ENCODE assay signal across 8 cellular contexts in the genomic region with DNA sequence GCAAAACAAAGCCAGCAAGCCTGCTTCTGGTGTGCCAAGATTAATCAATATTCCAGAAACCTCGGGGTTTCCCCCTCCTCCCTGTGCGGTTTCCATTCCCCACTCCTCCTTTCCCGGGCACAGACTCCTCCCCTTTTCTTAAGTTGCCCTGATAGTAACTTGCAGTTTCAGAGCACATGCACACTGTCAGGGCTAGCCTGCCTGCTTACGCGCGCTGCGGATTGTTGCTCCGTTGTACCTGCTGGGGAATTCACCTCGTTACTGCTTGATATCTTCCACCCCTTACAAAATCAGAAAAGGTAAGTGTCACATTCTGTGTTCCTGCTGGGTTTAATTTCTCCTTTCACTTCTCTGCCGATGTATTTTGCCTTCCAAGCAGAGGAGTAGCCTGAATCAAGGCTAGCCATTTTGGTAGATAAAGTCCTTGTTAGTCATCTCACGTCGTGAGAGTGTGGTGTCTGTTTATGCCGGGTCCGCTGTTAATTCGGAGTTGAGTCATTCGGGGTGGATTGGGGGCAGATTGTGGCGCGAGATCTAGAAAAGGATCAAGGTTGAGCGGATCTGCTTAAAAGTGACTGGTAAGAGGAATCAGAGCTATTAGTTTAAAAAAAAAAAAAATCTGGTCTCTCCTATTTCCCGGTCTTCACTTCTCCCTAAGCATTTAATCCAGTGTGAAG. TPM values are rescaled to one million over a fixed set of nuclear protein-coding genes. Genes with fewer than 3 reads are reported as not detected.
A peak's percentile ranks its signal among the peaks of the same experiment; 100 is the strongest.
DNase-seq lines count a peak whose midpoint lies in the region; ATAC-seq and TF ChIP-seq lines count a peak whose summit lies in the region.

A gene (plus strand): TSS at position 170 of the 677 bp plus-strand sequence. CDS start 1,818 bp downstream, outside the sequence.

- intact Hi-C loops in A673 (cut with micrococcal nuclease; ENCODE audit: unreplicated experiment), result loop anchor here (5.0 kb wide), 1 partner anchor 86 kb away; no protein-coding TSS in a partner anchor
- intact Hi-C loops in Right ventricle myocardium inferior (cut with DNase I), result loop anchor here (1.0 to 5.0 kb wide), 5 partner anchors 34 to 189 kb away; no protein-coding TSS in a partner anchor
- intact Hi-C loops in uterus (cut with DNase I; ENCODE audit: low total_unique reads), result no loop called here

- H3K9me3 Mint-ChIP-seq in activated naive CD4-positive, alpha-beta T cell treated with anti-CD3 and anti-CD28 coated beads, Interleukin-2, amount 50 U/mL, for 72 hours, result no peaks in the 10 kb centered on the region

- TF ChIP-seq POLR2A in uterus (IDR thresholded peaks at IDR 0.05), result peak in 1 of 2 donors; percentile 23

- peaks cover 5% of the 10 kb centered on the region for H3K36me3 ChIP-seq in A673 (ENCODE audit: insufficient read depth, low read length, poor library complexity, severe bottlenecking)
- H3K36me3 ChIP-seq in uterus, result no peaks in the 10 kb centered on the region

- H3K27ac Mint-ChIP-seq in activated naive CD4-positive, alpha-beta T cell treated with anti-CD3 and anti-CD28 coated beads, Interleukin-2, amount 50 U/mL, for 72 hours, result peak within 1 kb of the TSS; percentile 50 to 78

- H3K4me3 ChIP-seq in A673 (ENCODE audit: low read depth, low read length, poor library complexity, severe bottlenecking) (peak within 1 kb of the TSS; percentile 71), uterus (peak within 1 kb of the TSS; percentile 36 to 44)

- H3K4me1 ChIP-seq in A673 (ENCODE audit: insufficient read depth, low read length, poor library complexity, severe bottlenecking) (peaks cover 23% of the 10 kb centered on the region), uterus (no peaks in the 10 kb centered on the region)

- H3K27ac ChIP-seq in A673 (ENCODE audit: low read depth, low read length, poor library complexity, severe bottlenecking) (peak within 1 kb of the TSS; percentile 79), uterus (peak within 1 kb of the TSS in 1 of 2 donors; percentile 19)

- no peaks in the 10 kb centered on the region for H3K36me3 Mint-ChIP-seq in activated naive CD4-positive, alpha-beta T cell treated with anti-CD3 and anti-CD28 coated beads, Interleukin-2, amount 50 U/mL, for 72 hours

- peak; percentile 93 for DNase-seq in A673 (ENCODE audit: low spot score)
- peak; percentile 73 for DNase-seq in NCI-H226
- peak; percentile 55 to 61 for DNase-seq in activated naive CD4-positive, alpha-beta T cell treated with anti-CD3 and anti-CD28 coated beads, Interleukin-2, amount 50 U/mL, for 72 hours (ENCODE audit: low spot score in 2 of 2)
- no peak for DNase-seq in Right ventricle myocardium inferior (ENCODE audit: missing footprints)
- peak; percentile 41 for DNase-seq in omental fat pad (ENCODE audit: low spot score)
- DNase-seq in uterus, result peak in 1 of 2 donors; percentile 20

- BruUV-seq in A673 (replicated peaks; lab: Mats Ljungman, UMichigan), result TSS peak; percentile 85

- H3K27me3 ChIP-seq in A673 (replicated peaks; ENCODE audit: insufficient read depth, low read depth, low read length, poor library complexity) (no peaks in the 10 kb centered on the region), uterus (peaks cover 0 to 14% of the 10 kb centered on the region in 2 donors)

- H3K9me3 ChIP-seq in A673 (ENCODE audit: low read depth, low read length, poor library complexity, severe bottlenecking), result no peaks in the 10 kb centered on the region
- H3K9me3 ChIP-seq in uterus, result no peaks in the 10 kb centered on the region

- TF ChIP-seq CTCF in A673 (conservative IDR thresholded peaks at IDR 0.05; ENCODE audit: low read depth, low read length) (no peak), omental fat pad (IDR thresholded peaks at IDR 0.05) (no peak), uterus (IDR thresholded peaks at IDR 0.05) (no peak)

- POLR2A ChIA-PET in A673 (lab: Charles Lee; ENCODE audit: low non-redundant PET), result interaction anchor here (0.5 to 0.7 kb wide), 2 partner anchors 10 to 13 kb away, joined by 3 read pairs; no protein-coding TSS in a partner anchor

- CTCF ChIA-PET in A673 (lab: Charles Lee), result no interaction called here

- ATAC-seq in GM18499 (IDR thresholded peaks at IDR 0.05; ENCODE audit: insufficient read depth, unreplicated experiment) (peak; percentile 84), HG02840 (IDR thresholded peaks at IDR 0.05; ENCODE audit: low FRiP score, unreplicated experiment) (peak; percentile 88), Right ventricle myocardium inferior (peak; percentile 89), omental fat pad (ENCODE audit: low FRiP score) (peak; percentile 96)
- ATAC-seq in activated naive CD4-positive, alpha-beta T cell treated with anti-CD3 and anti-CD28 coated beads, Interleukin-2, amount 50 U/mL, for 72 hours, result peak; percentile 94 to 97

RNA-seq across cellular contexts. Expression of the gene that starts here (rescaled TPM):
- 20.5 and 28.9 TPM in 2 replicates for total RNA-seq in A673 (2021)
- under 1 TPM in 1 of 2 donors, not detected in 1; 0.49 TPM for total RNA-seq in activated naive CD4-positive, alpha-beta T cell treated with anti-CD3 and anti-CD28 coated beads, Interleukin-2, amount 50 U/mL, for 72 hours
- 95.4 TPM for total RNA-seq in Right ventricle myocardium inferior
- total RNA-seq in omental fat pad, result 100 to 1,000 TPM in 3 of 4 donors, 10 to 100 TPM in 1; 71.1 to 215 (median 161) TPM
- 10 to 100 TPM in 2 of 4 donors, 1 to 10 TPM in 2; 2.3 to 15.8 (median 9.9) TPM for total RNA-seq in uterus

Comparison
In these comparisons a context has a peak if more than half of its experiments do, and no peak if none do; other contexts are left out.
1. Peak in DNase-seq and ATAC-seq in activated naive CD4-positive, alpha-beta T cell treated with anti-CD3 and anti-CD28 coated beads, Interleukin-2, amount 50 U/mL, for 72 hours; RNA of the gene not detected or under 1 TPM.